ENCODE assay signal across 8 cellular contexts in the genomic region with DNA sequence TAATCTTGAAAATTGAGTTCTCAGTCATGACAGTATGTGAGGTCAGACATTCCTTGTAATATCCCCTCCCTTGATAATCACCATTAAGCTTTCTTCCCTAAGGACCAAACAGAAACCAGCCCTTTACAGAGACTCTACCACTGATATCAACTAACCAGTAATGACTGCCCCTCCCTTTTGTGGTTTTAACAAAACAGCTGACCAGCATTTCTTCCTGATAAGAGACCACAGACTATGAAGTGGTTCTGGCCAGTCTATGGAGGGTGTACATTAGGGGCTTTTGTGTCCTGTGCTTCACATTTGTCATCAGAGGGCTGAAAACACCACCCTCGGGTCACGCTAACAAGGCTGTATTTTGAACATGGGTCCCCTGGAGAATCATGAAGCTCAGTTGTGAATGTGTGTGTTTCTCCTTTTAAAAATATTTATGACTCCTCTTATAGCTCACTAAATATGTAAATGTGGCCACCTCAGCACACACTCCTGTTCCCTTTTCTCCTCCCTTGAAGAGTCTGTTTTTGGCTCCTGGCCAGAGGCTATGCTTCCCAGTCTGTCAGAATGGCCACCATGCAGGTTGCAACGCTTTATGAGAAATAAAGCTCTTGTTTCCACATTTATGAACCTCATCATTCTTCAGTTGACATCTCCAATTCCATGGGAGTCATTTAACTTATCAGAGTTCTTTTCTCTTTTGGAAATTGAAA.
DNase-seq lines count a peak whose midpoint lies in the region; ATAC-seq, FAIRE-seq and TF ChIP-seq lines count a peak whose summit lies in the region.

No MANE protein-coding gene starts in this region.

- no peak for TF ChIP-seq CTCF in lower lobe of right lung (IDR thresholded peaks at IDR 0.05)

- H3K4me1 ChIP-seq in lower lobe of right lung, result no peaks in the 10 kb centered on the region

- peak; percentile 2 for DNase-seq in GM18507 (ENCODE audit: extremely low spot score, insufficient read length, low read depth)
- DNase-seq in NCI-H226, result peak; percentile 73
- DNase-seq in lower lobe of right lung, result no peak
- no peak for DNase-seq in NCI-H2171 treated with DMSO at 0.1 percent for 48 hours (lab: John Stamatoyannopoulos, UW)
- DNase-seq in dermis blood vessel endothelial cell, result no peak
- no peak for DNase-seq in posterior vena cava (ENCODE audit: low spot score)
- DNase-seq in NCI-H2107 (lab: John Stamatoyannopoulos, UW), result no peak

- no peaks in the 10 kb centered on the region for H3K27me3 ChIP-seq in lower lobe of right lung (ENCODE audit: low read depth)

- no peak overlapping the region for H3K4me3 ChIP-seq in lower lobe of right lung

- peak; percentile 77 for FAIRE-seq in GM18507 (lab: Jason Lieb, UNC)

- intact Hi-C loops in lower lobe of right lung (cut with DNase I), result no loop called here
- intact Hi-C loops in posterior vena cava (cut with DNase I), result no loop called here

- no peak overlapping the region for H3K27ac ChIP-seq in lower lobe of right lung

- ATAC-seq in HG02938 (IDR thresholded peaks at IDR 0.05; ENCODE audit: unreplicated experiment), result peak; percentile 66
- ATAC-seq in lower lobe of right lung, result peak; percentile 35 to 53

- no peaks in the 10 kb centered on the region for H3K9me3 ChIP-seq in lower lobe of right lung

- no peaks in the 10 kb centered on the region for H3K36me3 ChIP-seq in lower lobe of right lung

Comparison
In these comparisons a context has a peak if more than half of its experiments do, and no peak if none do; other contexts are left out.
1. DNase-seq: peak in GM18507 (single experiment) and NCI-H226 (single experiment); none in lower lobe of right lung (single experiment), NCI-H2171 treated with DMSO at 0.1 percent for 48 hours (single experiment), dermis blood vessel endothelial cell (single experiment), posterior vena cava (single experiment) and NCI-H2107 (single experiment).